ENCODE assay signal across 12 cellular contexts in genomic region chr15:55253580-55253979, GRCh38. TPM values are rescaled to one million over a fixed set of nuclear protein-coding genes. Genes with fewer than 3 reads are reported as not detected.
A peak's percentile ranks its signal among the peaks of the same experiment; 100 is the strongest.
DNase-seq lines count a peak whose midpoint lies in the region; ATAC-seq, FAIRE-seq and TF ChIP-seq lines count a peak whose summit lies in the region.
"Had no signal": no experiment of that assay in that cellular context is flagged by ENCODE, and none has a peak within 500 bp of the region (broad histone marks: within the 10 kb centered on the region; RNA-seq: fewer than 3 reads in every experiment).

No MANE protein-coding gene starts in this region.

- TF ChIP-seq CTCF in HL-60 (IDR thresholded peaks at IDR 0.05; ENCODE audit: insufficient read depth, low read length): no peak
- TF ChIP-seq CTCF in astrocyte (IDR thresholded peaks at IDR 0.05; ENCODE audit: insufficient read depth, low read depth, low read length): no peak

- intact Hi-C loops in sciatic nerve (cut with DNase I): no loop called here

- H3K27me3 Mint-ChIP-seq in astrocyte (ENCODE audit: low read depth, unreplicated experiment): no peaks in the 10 kb centered on the region

- H3K4me1 Mint-ChIP-seq in astrocyte (ENCODE audit: low read depth, unreplicated experiment): peaks cover 35% of the 10 kb centered on the region

- H2AK5ac ChIP-seq in neuronal stem cell (ENCODE audit: low read depth, low read length): no peak overlapping the region

- H2BK15ac ChIP-seq in neuronal stem cell (ENCODE audit: low read length): no peak overlapping the region

- DNase-seq in AG08396 (ENCODE audit: low spot score) (peak; percentile 28), HL-60 (ENCODE audit: low read depth in 1 of 2, low spot score in 1 of 2) (no peak), astrocyte (ENCODE audit: low read depth) (peak; percentile 79), sciatic nerve (ENCODE audit: low spot score) (no peak), neuronal stem cell (ENCODE audit: low spot score) (no peak), DMS79 (lab: John Stamatoyannopoulos, UW) (no peak)
- DNase-seq: activated CD8-positive, alpha-beta memory T cell treated with anti-CD3 and anti-CD28 coated beads, Interleukin-2, amount 50 U/mL, for 4 hours; erythroblast; NCI-H1417 treated with DMSO at 0.1 percent for 48 hours; RPMI8226 had no signal

- H3K9ac ChIP-seq in astrocyte (ENCODE audit: low read length) (peak overlapping the region; percentile 25), neuronal stem cell (ENCODE audit: low read depth, low read length, poor library complexity) (no peak overlapping the region)

- H3K4ac ChIP-seq in neuronal stem cell (ENCODE audit: low read length): no peak overlapping the region

- H2BK5ac ChIP-seq in neuronal stem cell (ENCODE audit: low read length): no peak overlapping the region

- H4K8ac ChIP-seq in neuronal stem cell (ENCODE audit: low read depth, low read length): no peak overlapping the region

- H2AFZ ChIP-seq in astrocyte (ENCODE audit: low read depth, low read length) (peak overlapping the region; percentile 29), neuronal stem cell (ENCODE audit: low read length) (no peak overlapping the region)

- H3K9me3 ChIP-seq in astrocyte (ENCODE audit: insufficient read depth, low read depth, low read length): no peaks in the 10 kb centered on the region
- H3K9me3 ChIP-seq in mesodermal cell (ENCODE audit: control insufficient read depth, low read length): no peaks in the 10 kb centered on the region
- H3K9me3 ChIP-seq in neuronal stem cell (replicated peaks in 1 of 2; ENCODE audit: control insufficient read depth in 2 of 2, insufficient read depth in 1 of 2, low read depth in 1 of 2, low read length in 2 of 2): no peaks in the 10 kb centered on the region

- peak overlapping the region; percentile 63 for H3K27ac Mint-ChIP-seq in astrocyte (ENCODE audit: unreplicated experiment)

- no peaks in the 10 kb centered on the region for H3K79me2 ChIP-seq in astrocyte (ENCODE audit: insufficient read depth, low read length)

- H3K27ac ChIP-seq in HL-60 (replicated peaks): peak overlapping the region; percentile 94
- H3K27ac ChIP-seq in astrocyte (ENCODE audit: low read depth, low read length): peak overlapping the region; percentile 44
- H3K27ac ChIP-seq in mesodermal cell (ENCODE audit: low read depth, low read length, severe bottlenecking): peak overlapping the region; percentile 6
- no peak overlapping the region for H3K27ac ChIP-seq in neuronal stem cell (replicated peaks; ENCODE audit: low read length)

- no peak overlapping the region for H4K91ac ChIP-seq in neuronal stem cell (ENCODE audit: low read depth, low read length, poor library complexity)

- no peak overlapping the region for H2BK120ac ChIP-seq in neuronal stem cell (ENCODE audit: low read depth, low read length)

- no peak for TF ChIP-seq POLR2A in GM18505 (IDR thresholded peaks at IDR 0.05; ENCODE audit: borderline replicate concordance, extremely low read depth, insufficient read depth, insufficient read length)

- H3K4me3 ChIP-seq in HL-60 (replicated peaks; ENCODE audit: insufficient read depth, low read length) (no peak overlapping the region), astrocyte (ENCODE audit: insufficient read depth, low read depth, low read length) (no peak overlapping the region), mesodermal cell (ENCODE audit: extremely low read depth, insufficient read depth, low read length, poor library complexity, severe bottlenecking) (no peak overlapping the region), neuronal stem cell (ENCODE audit: low read length in 2 of 2) (no peak overlapping the region)

- 83 to 100% methylated on average over 1 of the region's 3 CpGs for WGBS in mesodermal cell (ENCODE audit: insufficient coverage in 2 of 2), 2 experiments
- WGBS in neuronal stem cell (ENCODE audit: extremely low coverage in 2 of 2, insufficient read length in 2 of 2, insufficient replicate concordance in 1 of 2), 2 donors: no CpG with 5 or more reads among the region's 3 CpGs

- no peak for ATAC-seq in GM18505 (IDR thresholded peaks at IDR 0.05; ENCODE audit: unreplicated experiment)
- no peak for ATAC-seq in sciatic nerve

- peaks cover 6% of the 10 kb centered on the region for H3K9me3 Mint-ChIP-seq in astrocyte (ENCODE audit: unreplicated experiment)

- no peak overlapping the region for H3K18ac ChIP-seq in neuronal stem cell (ENCODE audit: low read length)

- H3K36me3 Mint-ChIP-seq in astrocyte (ENCODE audit: low read depth, unreplicated experiment): peaks cover 11% of the 10 kb centered on the region

- H3K36me3 ChIP-seq in astrocyte (ENCODE audit: insufficient read depth, low read length): no peaks in the 10 kb centered on the region
- H3K36me3 ChIP-seq in mesodermal cell (ENCODE audit: control insufficient read depth, insufficient read depth, low read length): no peaks in the 10 kb centered on the region
- no peaks in the 10 kb centered on the region for H3K36me3 ChIP-seq in neuronal stem cell (replicated peaks in 1 of 2; ENCODE audit: control insufficient read depth in 2 of 2, insufficient read depth in 2 of 2, low read length in 2 of 2)

- no peak for FAIRE-seq in astrocyte (lab: Jason Lieb, UNC)

- H3K27me3 ChIP-seq in HL-60 (ENCODE audit: insufficient read depth, poor library complexity, severe bottlenecking) (no peaks in the 10 kb centered on the region), astrocyte (ENCODE audit: insufficient read depth, low read length) (no peaks in the 10 kb centered on the region), neuronal stem cell (ENCODE audit: control insufficient read depth in 3 of 3, insufficient read depth in 3 of 3, low read depth in 1 of 3, low read length in 3 of 3) (no peaks in the 10 kb centered on the region)

- no peak overlapping the region for H2BK12ac ChIP-seq in neuronal stem cell (ENCODE audit: low read length)

- no peak overlapping the region for H3K23ac ChIP-seq in neuronal stem cell (ENCODE audit: low read depth, low read length, poor library complexity)

- H3K4me1 ChIP-seq in astrocyte (ENCODE audit: insufficient read depth, low read length) (peaks cover 15% of the 10 kb centered on the region), mesodermal cell (ENCODE audit: control insufficient read depth, insufficient read depth, low read length, poor library complexity, severe bottlenecking) (peaks cover 6% of the 10 kb centered on the region), neuronal stem cell (ENCODE audit: control insufficient read depth in 2 of 2, insufficient read depth in 1 of 2, low read depth in 1 of 2, low read length in 2 of 2) (no peaks in the 10 kb centered on the region)

- no peaks in the 10 kb centered on the region for H4K20me1 ChIP-seq in astrocyte (ENCODE audit: insufficient read depth, low read length)

- H3K79me1 ChIP-seq in neuronal stem cell (ENCODE audit: low read depth, low read length): no peaks in the 10 kb centered on the region

- H3K4me2 ChIP-seq in astrocyte (ENCODE audit: low read length) (peak overlapping the region; percentile 71), neuronal stem cell (ENCODE audit: insufficient read depth, low read length, poor library complexity, severe bottlenecking) (no peak overlapping the region)

- H3K14ac ChIP-seq in neuronal stem cell (ENCODE audit: low read length): no peak overlapping the region

- H3K4me3 Mint-ChIP-seq in astrocyte (ENCODE audit: unreplicated experiment): peak overlapping the region; percentile 27

RNA-seq across cellular contexts. Expression of gene RAB27A, which starts 36.0 kb away (rescaled TPM):
- total RNA-seq in astrocyte: 17.8 and 18.8 TPM in 2 replicates
- polyA plus RNA-seq in mesodermal cell (2013, experiment 1 of 2): 9.2 TPM
- polyA plus RNA-seq in mesodermal cell (2013, experiment 2 of 2): 8.3 TPM
- 27.6 TPM for total RNA-seq in sciatic nerve
- 3.5 TPM for polyA plus RNA-seq in neuronal stem cell (2013, experiment 1 of 2)
- 3.4 TPM for polyA plus RNA-seq in neuronal stem cell (2013, experiment 2 of 2)

RNA-seq across cellular contexts. Expression of gene RSL24D1, which starts 56.8 kb away (rescaled TPM):
- total RNA-seq in astrocyte (71.4 and 76.1 TPM in 2 replicates), sciatic nerve (64.0 TPM)
- 104 TPM for polyA plus RNA-seq in mesodermal cell (2013, experiment 1 of 2)
- polyA plus RNA-seq in mesodermal cell (2013, experiment 2 of 2): 127 TPM
- 97.7 TPM for polyA plus RNA-seq in neuronal stem cell (2013, experiment 1 of 2)
- polyA plus RNA-seq in neuronal stem cell (2013, experiment 2 of 2): 98.2 TPM

Comparison
In these comparisons a context has a peak if more than half of its experiments do, and no peak if none do; other contexts are left out.
1. DNase-seq: peak in AG08396 (single experiment) and astrocyte (single experiment); none in HL-60 (0 of 2), sciatic nerve (single experiment), neuronal stem cell (single experiment) and DMS79 (single experiment).